8 cellular contexts compared by ENCODE assay signal in the genomic region with DNA sequence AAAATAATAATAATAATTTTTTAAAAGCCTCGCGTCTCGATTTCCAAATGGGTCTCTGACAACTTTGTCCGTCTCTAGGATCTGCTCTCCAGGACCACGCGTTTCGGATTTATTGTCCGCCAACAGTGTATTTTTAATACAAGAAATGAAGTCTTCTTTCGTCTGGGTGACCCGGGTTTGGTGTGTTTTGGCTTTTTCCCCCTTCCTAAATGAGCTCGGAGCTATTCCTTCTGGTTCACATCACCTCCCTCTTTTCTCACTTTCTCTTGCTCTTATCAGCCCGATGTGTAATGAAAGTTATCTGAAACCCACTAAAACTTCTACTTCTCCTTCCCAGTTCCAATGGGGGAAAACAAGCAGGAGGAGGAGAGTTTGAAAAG.
A peak's percentile ranks its signal among the peaks of the same experiment; 100 is the strongest.
DNase-seq lines count a peak whose midpoint lies in the region; ATAC-seq and TF ChIP-seq lines count a peak whose summit lies in the region.

No MANE protein-coding gene starts in this region.

- H3K4me1 Mint-ChIP-seq in endothelial cell (ENCODE audit: unreplicated experiment) (peaks cover 43% of the 10 kb centered on the region), nephron (peaks cover 34% of the 10 kb centered on the region)

- DNase-seq in EH (ENCODE audit: low read depth): peak; percentile 6
- peak; percentile 12 for DNase-seq in NCI-H774 (lab: John Stamatoyannopoulos, UW)
- no peak for DNase-seq in endothelial cell (ENCODE audit: low spot score)
- no peak for DNase-seq in germinal center (ENCODE audit: low spot score)
- no peak for DNase-seq in NCI-H2171 (lab: John Stamatoyannopoulos, UW)

- H3K4me3 Mint-ChIP-seq in endothelial cell (ENCODE audit: unreplicated experiment): peak overlapping the region; percentile 98
- peak overlapping the region; percentile 87 to 89 (median 89) for H3K4me3 Mint-ChIP-seq in nephron

- peaks cover 6% of the 10 kb centered on the region for H3K36me3 Mint-ChIP-seq in endothelial cell (ENCODE audit: low read depth, unreplicated experiment)
- peaks cover 12% of the 10 kb centered on the region for H3K36me3 Mint-ChIP-seq in nephron (ENCODE audit: low read depth)

- peaks cover 5% of the 10 kb centered on the region for H3K27me3 Mint-ChIP-seq in endothelial cell (ENCODE audit: unreplicated experiment)
- H3K27me3 Mint-ChIP-seq in nephron (ENCODE audit: low read depth): peaks cover 86% of the 10 kb centered on the region

- no peaks in the 10 kb centered on the region for H3K9me3 Mint-ChIP-seq in endothelial cell (ENCODE audit: unreplicated experiment)
- no peaks in the 10 kb centered on the region for H3K9me3 Mint-ChIP-seq in nephron

- TF ChIP-seq CTCF in endothelial cell (IDR thresholded peaks at IDR 0.05; ENCODE audit: unreplicated experiment) (no peak), nephron (IDR thresholded peaks at IDR 0.05; ENCODE audit: unreplicated experiment in 3 of 3) (no peak)

- ATAC-seq in GM18909 (IDR thresholded peaks at IDR 0.05; ENCODE audit: poor library complexity, unreplicated experiment): no peak
- ATAC-seq in HG03025 (IDR thresholded peaks at IDR 0.05; ENCODE audit: low FRiP score, unreplicated experiment): no peak

- H3K27ac Mint-ChIP-seq in endothelial cell (ENCODE audit: unreplicated experiment) (peak overlapping the region; percentile 93), nephron (peak overlapping the region; percentile 84 to 97 (median 84))

Comparison
In these comparisons a context has a peak if more than half of its experiments do, and no peak if none do; other contexts are left out.
1. DNase-seq: peak in EH (single experiment) and NCI-H774 (single experiment); none in endothelial cell (single experiment), germinal center (single experiment) and NCI-H2171 (single experiment).